ENCODE assay signal across 8 cellular contexts in the genomic region with DNA sequence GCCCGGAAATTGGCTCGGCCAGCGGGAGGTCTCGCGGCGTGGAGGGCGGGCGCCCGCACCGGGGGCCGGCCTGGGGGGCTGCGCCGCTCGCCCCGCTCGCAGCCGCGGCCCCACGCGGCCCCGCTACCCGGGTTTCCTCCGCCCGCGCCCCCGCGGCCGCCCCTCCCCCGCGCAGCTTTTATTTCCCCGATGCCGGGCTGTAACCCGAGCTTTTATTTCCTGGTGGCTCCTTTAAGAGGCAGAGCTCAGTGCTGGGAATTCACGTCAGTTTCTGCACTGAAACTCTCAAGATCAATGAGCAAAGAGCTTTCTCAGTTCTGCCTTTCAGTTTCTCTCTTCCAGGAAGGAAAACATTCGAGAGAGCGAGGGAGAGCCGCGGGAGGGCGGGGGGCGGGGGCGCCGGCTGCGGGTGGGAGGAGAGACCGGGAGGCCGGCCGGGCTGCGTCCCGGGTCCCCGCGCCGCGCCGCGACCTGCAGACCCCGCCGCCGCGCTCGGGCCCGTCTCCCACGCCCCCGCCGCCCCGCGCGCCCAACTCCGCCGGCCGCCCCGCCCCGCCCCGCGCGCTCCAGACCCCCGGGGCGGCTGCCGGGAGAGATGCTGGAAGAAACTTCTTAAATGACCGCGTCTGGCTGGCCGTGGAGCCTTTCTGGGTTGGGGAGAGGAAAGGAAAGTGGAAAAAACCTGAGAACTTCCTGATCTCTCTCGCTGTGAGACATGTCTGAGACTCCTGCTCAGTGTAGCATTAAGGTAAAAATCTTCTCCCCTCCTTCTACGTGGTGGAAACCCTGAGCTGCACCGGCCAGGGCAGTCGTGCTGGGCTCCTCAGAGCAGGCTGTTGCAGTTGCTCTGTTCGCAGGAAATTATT. TPM values are rescaled to one million over a fixed set of nuclear protein-coding genes. Genes with fewer than 3 reads are reported as not detected.
A peak's percentile ranks its signal among the peaks of the same experiment; 100 is the strongest.
DNase-seq lines count a peak whose midpoint lies in the region; ATAC-seq and TF ChIP-seq lines count a peak whose summit lies in the region.

A gene (plus strand): TSS at position 262 of the 866 bp plus-strand sequence. CDS start 454 bp downstream, at position 716.

- TF ChIP-seq CTCF in DOHH2 (IDR thresholded peaks at IDR 0.05; ENCODE audit: low read depth, low read length, poor library complexity, severe bottlenecking) (no peak), KMS-11 (conservative IDR thresholded peaks at IDR 0.05; ENCODE audit: low read depth, low read length) (no peak), fibroblast of villous mesenchyme (IDR thresholded peaks at IDR 0.05; ENCODE audit: insufficient read depth, low read depth, low read length) (no peak), nephron progenitor cell (IDR thresholded peaks at IDR 0.05) (no peak)

- peaks cover 21% of the 10 kb centered on the region for H3K9me3 Mint-ChIP-seq in nephron progenitor cell

- no peaks in the 10 kb centered on the region for H4K20me1 ChIP-seq in DOHH2 (ENCODE audit: control insufficient read depth, insufficient read depth, low read depth, low read length)
- no peaks in the 10 kb centered on the region for H4K20me1 ChIP-seq in KMS-11 (ENCODE audit: insufficient read depth)

- H3K4me1 Mint-ChIP-seq in nephron progenitor cell, result peaks cover 41% of the 10 kb centered on the region

- peak within 1 kb of the TSS; percentile 95 for H3K4me3 Mint-ChIP-seq in nephron progenitor cell

- H2AFZ ChIP-seq in KMS-11 (ENCODE audit: low read depth), result peak within 1 kb of the TSS; percentile 70

- H3K27me3 ChIP-seq in DOHH2 (ENCODE audit: control insufficient read depth, low read length) (peaks cover 17% of the 10 kb centered on the region), KMS-11 (ENCODE audit: insufficient read depth, low read depth) (no peaks in the 10 kb centered on the region), stomach smooth muscle (ENCODE audit: control insufficient read depth in 1 of 2, insufficient read depth in 2 of 2, low read length in 2 of 2) (no peaks in the 10 kb centered on the region)

- H3K9ac ChIP-seq in KMS-11, result peak within 1 kb of the TSS; percentile 93
- H3K9ac ChIP-seq in stomach smooth muscle (ENCODE audit: low read length in 2 of 2), result peak within 1 kb of the TSS; percentile 96 to 99

- peaks cover 29% of the 10 kb centered on the region for H3F3A ChIP-seq in DOHH2 (ENCODE audit: control insufficient read depth, insufficient read depth)

- H3K9me3 ChIP-seq in DOHH2 (ENCODE audit: control insufficient read depth, insufficient read depth, low read length) (no peaks in the 10 kb centered on the region), stomach smooth muscle (ENCODE audit: control insufficient read depth in 2 of 2, low read length in 2 of 2) (no peaks in the 10 kb centered on the region)

- DNase-seq in activated gamma-delta T cell (lab: John Stamatoyannopoulos, UW) (peak; percentile 35), fibroblast of villous mesenchyme (ENCODE audit: low read depth) (peak; percentile 94), nephron progenitor cell (peak; percentile 76)

- H3K4me3 ChIP-seq in DOHH2 (ENCODE audit: low read length) (peak within 1 kb of the TSS; percentile 92), KMS-11 (IDR thresholded peaks at IDR 0.05; ENCODE audit: insufficient read depth, low read depth, low read length) (no peak within 1 kb of the TSS), fibroblast of villous mesenchyme (ENCODE audit: low read depth, low read length) (peak within 1 kb of the TSS; percentile 98), stomach smooth muscle (ENCODE audit: low read length in 2 of 2) (peak within 1 kb of the TSS; percentile 97 to 98)

- H3K9me2 ChIP-seq in DOHH2 (replicated peaks; ENCODE audit: control insufficient read depth, low read length), result no peaks in the 10 kb centered on the region

- peak; percentile 42 for ATAC-seq in GM21737 (IDR thresholded peaks at IDR 0.05; ENCODE audit: unreplicated experiment)

- peak; percentile 42; the same call in 1 of the 2 replicates for TF ChIP-seq POLR2A in Raji (IDR thresholded peaks at IDR 0.05; ENCODE audit: insufficient read depth, low read depth, low read length)

- peak within 1 kb of the TSS; percentile 100 for H3K27ac Mint-ChIP-seq in nephron progenitor cell

- peaks cover 14% of the 10 kb centered on the region for H3K36me3 Mint-ChIP-seq in nephron progenitor cell (ENCODE audit: low read depth)

- H3K4me1 ChIP-seq in DOHH2 (ENCODE audit: control insufficient read depth, low read length), result peaks cover 46% of the 10 kb centered on the region
- peaks cover 14% of the 10 kb centered on the region for H3K4me1 ChIP-seq in KMS-11 (ENCODE audit: low read depth, poor library complexity, severe bottlenecking)
- H3K4me1 ChIP-seq in stomach smooth muscle (ENCODE audit: control insufficient read depth, insufficient read depth, low read length), result peaks cover 21% of the 10 kb centered on the region

- H3K79me2 ChIP-seq in DOHH2 (ENCODE audit: control insufficient read depth, low read length), result peaks cover 29% of the 10 kb centered on the region
- peaks cover 28% of the 10 kb centered on the region; the same call in 1 of the 2 replicates for H3K79me2 ChIP-seq in KMS-11 (ENCODE audit: insufficient read depth, low read depth)

- peaks cover 7% of the 10 kb centered on the region for H3K27me3 Mint-ChIP-seq in nephron progenitor cell (ENCODE audit: low read depth, poor library complexity)

- peak within 1 kb of the TSS; percentile 80 for H3K4me2 ChIP-seq in DOHH2 (ENCODE audit: low read length)
- peak within 1 kb of the TSS; percentile 82 for H3K4me2 ChIP-seq in KMS-11

- H3K27ac ChIP-seq in DOHH2 (ENCODE audit: low read depth, low read length), result peak within 1 kb of the TSS; percentile 68
- H3K27ac ChIP-seq in KMS-11, result peak within 1 kb of the TSS; percentile 93
- H3K27ac ChIP-seq in stomach smooth muscle (ENCODE audit: low read length), result peak within 1 kb of the TSS; percentile 96

- no peaks in the 10 kb centered on the region for H3K36me3 ChIP-seq in DOHH2 (ENCODE audit: control insufficient read depth, low read length)
- H3K36me3 ChIP-seq in KMS-11 (ENCODE audit: insufficient read depth), result no peaks in the 10 kb centered on the region
- H3K36me3 ChIP-seq in stomach smooth muscle (ENCODE audit: control insufficient read depth in 2 of 2, insufficient read depth in 2 of 2, low read length in 2 of 2), result no peaks in the 10 kb centered on the region

RNA-seq across cellular contexts. Expression of the gene that starts here (rescaled TPM):
- total RNA-seq in fibroblast of villous mesenchyme, result 11.2 and 18.4 TPM in 2 replicates

Comparison
In these comparisons a context has a peak if more than half of its experiments do, and no peak if none do; other contexts are left out.
1. DNase-seq: peak in every context shown above with its lines; median percentile 94 in fibroblast of villous mesenchyme; 76 in nephron progenitor cell; 35 in activated gamma-delta T cell.